ENCODE assay signal across 1 cellular context in the genomic region with DNA sequence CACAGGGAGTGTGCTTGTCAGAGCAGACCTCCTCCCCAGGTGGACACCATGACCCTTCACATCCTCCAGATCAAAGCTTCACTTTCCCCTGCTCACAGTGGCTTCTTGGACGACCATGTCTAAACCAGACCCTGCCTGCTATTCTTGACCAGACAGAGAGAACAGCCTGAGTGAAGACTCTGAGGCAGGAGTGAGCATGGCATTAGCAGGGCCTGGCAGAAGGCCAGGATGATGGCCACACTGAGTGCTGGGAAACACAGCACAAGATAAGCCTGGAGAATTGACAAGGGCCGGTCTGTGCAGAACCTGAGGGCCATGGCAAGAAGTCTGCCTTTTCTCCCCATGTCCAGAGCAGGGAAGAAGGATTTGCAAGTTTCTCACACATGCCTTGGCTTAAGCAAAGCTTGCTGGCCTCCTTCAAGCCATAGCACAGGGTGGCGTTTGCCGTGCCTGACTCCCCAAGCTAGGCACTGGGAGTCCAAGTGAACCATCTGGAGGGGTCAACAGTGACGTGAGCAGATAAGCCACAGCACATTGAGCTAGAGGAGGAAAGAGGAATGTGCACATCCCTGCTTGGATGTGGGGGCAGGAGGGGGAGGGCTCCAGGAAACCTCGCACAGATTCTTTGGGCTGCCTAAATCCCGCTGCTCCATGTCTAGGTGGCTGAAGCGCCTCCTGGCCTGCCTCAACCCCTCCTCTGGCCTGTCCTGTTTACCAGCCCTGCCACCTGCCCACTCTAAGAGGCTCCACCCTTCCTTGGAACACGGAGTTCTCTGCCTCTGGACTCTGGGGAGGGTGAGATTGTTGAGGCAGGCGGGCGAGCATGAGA.
TF ChIP-seq lines count a peak whose summit lies in the region.

No MANE protein-coding gene starts in this region.

TF ChIP-seq in IMR-90, 13 proteins besides CTCF, POLR2A, EP300 and RAD21:
- TF ChIP-seq BHLHE40 (IDR thresholded peaks at IDR 0.05; ENCODE audit: low read depth, low read length) (no peak), MAFK (IDR thresholded peaks at IDR 0.05; ENCODE audit: low read depth, low read length) (no peak), FOS (IDR thresholded peaks at IDR 0.05; ENCODE audit: low read depth, low read length) (no peak)
- TF ChIP-seq, protein P1, sequence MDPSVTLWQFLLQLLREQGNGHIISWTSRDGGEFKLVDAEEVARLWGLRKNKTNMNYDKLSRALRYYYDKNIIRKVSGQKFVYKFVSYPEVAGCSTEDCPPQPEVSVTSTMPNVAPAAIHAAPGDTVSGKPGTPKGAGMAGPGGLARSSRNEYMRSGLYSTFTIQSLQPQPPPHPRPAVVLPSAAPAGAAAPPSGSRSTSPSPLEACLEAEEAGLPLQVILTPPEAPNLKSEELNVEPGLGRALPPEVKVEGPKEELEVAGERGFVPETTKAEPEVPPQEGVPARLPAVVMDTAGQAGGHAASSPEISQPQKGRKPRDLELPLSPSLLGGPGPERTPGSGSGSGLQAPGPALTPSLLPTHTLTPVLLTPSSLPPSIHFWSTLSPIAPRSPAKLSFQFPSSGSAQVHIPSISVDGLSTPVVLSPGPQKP (IDR thresholded peaks at IDR 0.05; ENCODE audit: borderline replicate concordance, low read depth, low read length) = no peak
